ENCODE assay signal across 9 cellular contexts in the genomic region with DNA sequence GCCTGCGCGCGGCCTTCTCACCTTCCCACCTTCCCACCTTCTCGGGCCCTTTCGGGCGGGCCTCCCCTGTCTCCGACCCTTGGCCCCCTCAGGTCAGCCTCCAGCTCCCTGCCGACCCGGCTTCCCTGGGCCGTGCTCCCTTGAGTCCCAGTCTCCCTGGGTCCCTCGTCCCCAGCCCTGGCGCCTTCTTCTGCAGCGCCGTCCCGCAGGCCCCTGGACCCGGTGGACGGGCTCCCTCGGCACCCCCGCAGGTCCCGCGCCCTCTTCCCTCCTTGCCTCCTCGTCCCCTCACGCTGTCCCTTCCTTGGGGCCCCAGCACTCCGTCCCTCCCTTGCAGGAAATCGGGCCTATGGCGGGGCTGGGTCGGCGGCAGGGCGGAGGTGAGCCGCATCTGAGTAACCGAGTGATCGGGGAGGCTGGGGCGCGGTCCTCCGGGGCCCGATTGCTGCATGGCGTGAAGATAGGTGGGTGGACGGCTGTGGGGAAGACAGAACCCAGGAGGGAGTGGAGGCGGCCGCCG. TPM values are rescaled to one million over a fixed set of nuclear protein-coding genes. Genes with fewer than 3 reads are reported as not detected.
A peak's percentile ranks its signal among the peaks of the same experiment; 100 is the strongest.
DNase-seq lines count a peak whose midpoint lies in the region; ATAC-seq and TF ChIP-seq lines count a peak whose summit lies in the region.
"Had no signal": no experiment of that assay in that cellular context is flagged by ENCODE, and none has a peak within 500 bp of the region (broad histone marks: within the 10 kb centered on the region; RNA-seq: fewer than 3 reads in every experiment).

No MANE protein-coding gene starts in this region.

- no peaks in the 10 kb centered on the region for H3K27me3 Mint-ChIP-seq in T-cell

- H3K4me1 ChIP-seq in liver (ENCODE audit: control insufficient read depth in 4 of 4, insufficient read depth in 4 of 4, low read length in 3 of 4) = peaks cover 3 to 29% (median 15%) of the 10 kb centered on the region in 4 donors
- peaks cover 52 to 64% (median 57%) of the 10 kb centered on the region in 4 donors for H3K4me1 ChIP-seq in stomach

- no peaks in the 10 kb centered on the region for H3K27me3 ChIP-seq in GM06990 (replicated peaks; ENCODE audit: control insufficient read depth, insufficient read depth, low read length)
- no peaks in the 10 kb centered on the region for H3K27me3 ChIP-seq in liver (ENCODE audit: control insufficient read depth in 4 of 4, insufficient read depth in 4 of 4, low read length in 3 of 4)
- H3K27me3 ChIP-seq in stomach = no peaks in the 10 kb centered on the region

- CTCF ChIA-PET in T-cell (lab: Charles Lee) = interaction anchor here in 1 of 2 donors (1.3 to 2.2 kb wide), 2 partner anchors 8 to 17 kb away, joined by 4 to 10 read pairs; partner anchors contain the start of genes ARPC5L, RPL35 and WDR38

- no peaks in the 10 kb centered on the region for H3K9me3 ChIP-seq in liver (ENCODE audit: control insufficient read depth in 4 of 4, low read length in 3 of 4)
- H3K9me3 ChIP-seq in stomach = no peaks in the 10 kb centered on the region

- H3K4me3 Mint-ChIP-seq in T-cell = peak overlapping the region; percentile 85 to 91 (median 90)

- POLR2A ChIA-PET in T-cell (lab: Charles Lee) = interaction anchor here in 1 of 2 donors (0.6 to 1.4 kb wide), 2 partner anchors 8 to 72 kb away, joined by 3 to 5 read pairs; partner anchors contain the start of gene GOLGA1

- H3K27ac Mint-ChIP-seq in T-cell = peak overlapping the region; percentile 91 to 95

- H3K36me3 Mint-ChIP-seq in T-cell = peaks cover 17% of the 10 kb centered on the region

- no peak for TF ChIP-seq EP300 in stomach (IDR thresholded peaks at IDR 0.05)

- TF ChIP-seq RAD21 in liver (IDR thresholded peaks at IDR 0.05) = no peak

- WGBS in liver = under 1% methylated on average over 41 of the region's 41 CpGs
- WGBS in stomach, 5 donors = 0 to 1% (median 1%) methylated on average over 30 to 41 of the region's 41 CpGs

- TF ChIP-seq POLR2A in stomach (IDR thresholded peaks at IDR 0.05) = no peak

- peaks cover 22% of the 10 kb centered on the region for H3K36me3 ChIP-seq in GM06990 (ENCODE audit: control insufficient read depth, insufficient read depth, low read length)
- peaks cover 0 to 7% (median 3%) of the 10 kb centered on the region in 4 donors for H3K36me3 ChIP-seq in liver (ENCODE audit: control insufficient read depth in 4 of 4, insufficient read depth in 3 of 4, low read depth in 1 of 4, low read length in 3 of 4)
- peaks cover 9 to 20% (median 15%) of the 10 kb centered on the region in 4 donors for H3K36me3 ChIP-seq in stomach

- DNase-seq in GM06990 (ENCODE audit: extremely low read depth, insufficient read length) = no peak
- peak in 27 of 34 experiments; percentile 16 to 56 (median 37) for DNase-seq in T-cell
- peak in 3 of 61 donors; percentile 17 to 31 (median 18) for DNase-seq in caudate nucleus (lab: John Stamatoyannopoulos, UW)
- peak; percentile 43 for DNase-seq in stomach
- DNase-seq in amniotic stem cell (lab: John Stamatoyannopoulos, UW) = no peak

- H3K4me3 ChIP-seq in GM06990 (replicated peaks; ENCODE audit: low read depth, low read length) = peak overlapping the region; percentile 96
- H3K4me3 ChIP-seq in liver (ENCODE audit: low read depth in 1 of 3, low read length in 3 of 3) = peak overlapping the region; percentile 69 to 98 (median 79)
- H3K4me3 ChIP-seq in stomach = peak overlapping the region; percentile 84 to 99 (median 98)

- peak overlapping the region; percentile 87 to 99 for H3K9ac ChIP-seq in liver (ENCODE audit: low read depth in 1 of 2, low read length in 2 of 2)

- no peaks in the 10 kb centered on the region for H3K9me3 Mint-ChIP-seq in T-cell

- H3K27ac ChIP-seq in caudate nucleus (ENCODE audit: low read depth, low read length) (peak overlapping the region; percentile 86), liver (ENCODE audit: low read depth in 1 of 2, low read length in 2 of 2) (peak overlapping the region; percentile 84 to 89), stomach (peak overlapping the region; percentile 92 to 99 (median 96))

- TF ChIP-seq CTCF in GM06990 (IDR thresholded peaks at IDR 0.05; ENCODE audit: insufficient read depth, low read length, poor library complexity, severe bottlenecking) (no peak), liver (IDR thresholded peaks at IDR 0.05; ENCODE audit: low read depth, low read length, missing input control) (no peak), stomach (IDR thresholded peaks at IDR 0.05) (no peak)

- ATAC-seq in HG02759 (IDR thresholded peaks at IDR 0.05; ENCODE audit: unreplicated experiment) (peak; percentile 12), T-cell (replicated peaks in 1 of 4) (peak; percentile 21 to 50 (median 34)), HG03342 (IDR thresholded peaks at IDR 0.05; ENCODE audit: unreplicated experiment) (no peak)

- peaks cover 55 to 59% (median 59%) of the 10 kb centered on the region in 3 donors for H3K4me1 Mint-ChIP-seq in T-cell

- intact Hi-C loops in stomach (cut with DNase I; ENCODE audit: low total_unique reads) = no loop called here

TF ChIP-seq in liver, 16 proteins besides CTCF, POLR2A, EP300 and RAD21:
- no peak for TF ChIP-seq ATF3 (IDR thresholded peaks at IDR 0.05)
- no peak for TF ChIP-seq FOXA1 (IDR thresholded peaks at IDR 0.05)
- TF ChIP-seq, protein P1, sequence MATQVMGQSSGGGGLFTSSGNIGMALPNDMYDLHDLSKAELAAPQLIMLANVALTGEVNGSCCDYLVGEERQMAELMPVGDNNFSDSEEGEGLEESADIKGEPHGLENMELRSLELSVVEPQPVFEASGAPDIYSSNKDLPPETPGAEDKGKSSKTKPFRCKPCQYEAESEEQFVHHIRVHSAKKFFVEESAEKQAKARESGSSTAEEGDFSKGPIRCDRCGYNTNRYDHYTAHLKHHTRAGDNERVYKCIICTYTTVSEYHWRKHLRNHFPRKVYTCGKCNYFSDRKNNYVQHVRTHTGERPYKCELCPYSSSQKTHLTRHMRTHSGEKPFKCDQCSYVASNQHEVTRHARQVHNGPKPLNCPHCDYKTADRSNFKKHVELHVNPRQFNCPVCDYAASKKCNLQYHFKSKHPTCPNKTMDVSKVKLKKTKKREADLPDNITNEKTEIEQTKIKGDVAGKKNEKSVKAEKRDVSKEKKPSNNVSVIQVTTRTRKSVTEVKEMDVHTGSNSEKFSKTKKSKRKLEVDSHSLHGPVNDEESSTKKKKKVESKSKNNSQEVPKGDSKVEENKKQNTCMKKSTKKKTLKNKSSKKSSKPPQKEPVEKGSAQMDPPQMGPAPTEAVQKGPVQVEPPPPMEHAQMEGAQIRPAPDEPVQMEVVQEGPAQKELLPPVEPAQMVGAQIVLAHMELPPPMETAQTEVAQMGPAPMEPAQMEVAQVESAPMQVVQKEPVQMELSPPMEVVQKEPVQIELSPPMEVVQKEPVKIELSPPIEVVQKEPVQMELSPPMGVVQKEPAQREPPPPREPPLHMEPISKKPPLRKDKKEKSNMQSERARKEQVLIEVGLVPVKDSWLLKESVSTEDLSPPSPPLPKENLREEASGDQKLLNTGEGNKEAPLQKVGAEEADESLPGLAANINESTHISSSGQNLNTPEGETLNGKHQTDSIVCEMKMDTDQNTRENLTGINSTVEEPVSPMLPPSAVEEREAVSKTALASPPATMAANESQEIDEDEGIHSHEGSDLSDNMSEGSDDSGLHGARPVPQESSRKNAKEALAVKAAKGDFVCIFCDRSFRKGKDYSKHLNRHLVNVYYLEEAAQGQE (IDR thresholded peaks at IDR 0.05) = no peak
- TF ChIP-seq TAF1 (conservative IDR thresholded peaks at IDR 0.05) = no peak
- TF ChIP-seq SP1 (IDR thresholded peaks at IDR 0.05) = no peak
- TF ChIP-seq YY1 (IDR thresholded peaks at IDR 0.05) = no peak
- TF ChIP-seq ZBTB33 (IDR thresholded peaks at IDR 0.05) = no peak
- no peak for TF ChIP-seq GABPA (IDR thresholded peaks at IDR 0.05 in 1 of 2, conservative IDR thresholded peaks at IDR 0.05 in 1 of 2)
- TF ChIP-seq RXRA (IDR thresholded peaks at IDR 0.05) = no peak
- TF ChIP-seq EGR1 (IDR thresholded peaks at IDR 0.05; ENCODE audit: low read depth in 2 of 2) = no peak
- TF ChIP-seq NR2F2 (IDR thresholded peaks at IDR 0.05) = no peak
- no peak for TF ChIP-seq HNF4A (conservative IDR thresholded peaks at IDR 0.05)
- TF ChIP-seq FOXA2 (IDR thresholded peaks at IDR 0.05) = no peak
- TF ChIP-seq, protein P2, sequence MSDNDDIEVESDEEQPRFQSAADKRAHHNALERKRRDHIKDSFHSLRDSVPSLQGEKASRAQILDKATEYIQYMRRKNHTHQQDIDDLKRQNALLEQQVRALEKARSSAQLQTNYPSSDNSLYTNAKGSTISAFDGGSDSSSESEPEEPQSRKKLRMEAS (IDR thresholded peaks at IDR 0.05) = no peak
- no peak for TF ChIP-seq JUND (IDR thresholded peaks at IDR 0.05)
- no peak for TF ChIP-seq HNF4G (IDR thresholded peaks at IDR 0.05)
TF ChIP-seq in liver: peak in this region for 0.

RNA-seq across cellular contexts. Expression of gene ARPC5L, which starts 7.6 kb away (rescaled TPM):
- total RNA-seq in T-cell (10 to 100 TPM; 29.1 to 55.3 (median 35.9) TPM), liver (10 to 100 TPM in 1 of 2 donors, 1 to 10 TPM in 1; 9.3 to 10.6 TPM), stomach (10 to 100 TPM in 4 of 5 donors, not detected in 1; 20.4 to 71.0 (median 29.3) TPM)
- polyA plus RNA-seq in liver (10 to 100 TPM; 25.0 to 31.2 TPM), stomach (10 to 100 TPM; 43.6 to 55.3 (median 49.6) TPM)

RNA-seq across cellular contexts. Expression of gene RPL35, which starts 7.8 kb away (rescaled TPM):
- total RNA-seq in T-cell (1,000 to 10,000 TPM; 1,564 to 1,845 (median 1,785) TPM), liver (100 to 1,000 TPM; 623 to 747 TPM), stomach (1,000 to 10,000 TPM in 4 of 5 donors, 100 to 1,000 TPM in 1; 941 to 2,249 (median 1,140) TPM)
- polyA plus RNA-seq in liver (1,000 to 10,000 TPM in 1 of 2 donors, 100 to 1,000 TPM in 1; 659 to 1,101 TPM), stomach (1,000 to 10,000 TPM; 5,221 to 6,131 (median 5,285) TPM)

RNA-seq across cellular contexts. Expression of gene WDR38, which starts 16.3 kb away (rescaled TPM):
- total RNA-seq in T-cell = not detected
- total RNA-seq in liver = not detected
- polyA plus RNA-seq in liver = not detected
- not detected for total RNA-seq in stomach
- polyA plus RNA-seq in stomach = not detected
- total RNA-seq: SK-MEL-5 had no signal

Comparison
In these comparisons a context has a peak if more than half of its experiments do, and no peak if none do; other contexts are left out.
1. DNase-seq: peak in T-cell (27 of 34) and stomach (single experiment); none in GM06990 (single experiment) and amniotic stem cell (single experiment).
2. Peak in every context shown above with its lines, with median percentiles within 50 percentile points of each other: H3K4me3 ChIP-seq and H3K27ac ChIP-seq.